ENCODE assay signal across 24 cellular contexts in the genomic region with DNA sequence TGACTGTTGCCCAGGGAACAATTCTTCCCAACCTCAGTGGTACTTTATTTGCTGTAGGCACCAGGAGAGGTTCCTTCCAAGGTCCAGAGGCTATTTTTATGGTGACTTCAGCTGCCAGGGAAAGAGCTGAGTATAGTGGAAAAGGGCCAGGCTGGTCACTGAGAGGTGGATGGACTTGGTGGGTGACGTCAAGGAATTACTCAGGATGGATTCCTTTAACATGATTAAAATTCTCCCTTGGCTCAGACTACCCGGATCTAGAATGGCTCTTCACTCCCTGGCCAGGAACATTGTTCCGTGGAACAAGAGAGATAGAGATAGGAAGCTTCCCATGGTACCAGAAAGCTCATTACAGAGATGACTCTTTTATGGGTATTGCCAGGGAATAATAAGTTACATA. TPM values are rescaled to one million over a fixed set of nuclear protein-coding genes. Genes with fewer than 3 reads are reported as not detected.
DNase-seq lines count a peak whose midpoint lies in the region; ATAC-seq, FAIRE-seq and TF ChIP-seq lines count a peak whose summit lies in the region.
"Had no signal": no experiment of that assay in that cellular context is flagged by ENCODE, and none has a peak within 500 bp of the region (broad histone marks: within the 10 kb centered on the region; RNA-seq: fewer than 3 reads in every experiment).

No MANE protein-coding gene starts in this region.

- no peaks in the 10 kb centered on the region for H3K9me3 Mint-ChIP-seq in glutamatergic neuron (ENCODE audit: unreplicated experiment)
- H3K9me3 Mint-ChIP-seq: activated CD4-positive, alpha-beta T cell treated with anti-CD3 and anti-CD28 coated beads, Interleukin-2, amount 10 ng/mL, durations not matched to agents 24 days and 14 days; activated naive CD4-positive, alpha-beta T cell treated with anti-CD3 and anti-CD28 coated beads, Interleukin-2, amount 50 U/mL, for 72 hours had no signal

- peak in 6 of 8 donors; percentile 81 to 98 (median 94) for ATAC-seq in heart right ventricle
- ATAC-seq in Right ventricle myocardium inferior: no peak
- peak; percentile 98 for ATAC-seq in thoracic aorta (ENCODE audit: insufficient number of reproducible peaks, low FRiP score, low read depth)
- no peak for ATAC-seq in HG02763 (IDR thresholded peaks at IDR 0.05; ENCODE audit: unreplicated experiment)
- ATAC-seq: activated naive CD4-positive, alpha-beta T cell treated with anti-CD3 and anti-CD28 coated beads, Interleukin-2, amount 50 U/mL, for 72 hours; stimulated activated naive CD8-positive, alpha-beta T cell treated with anti-CD3 and anti-CD28 coated beads, Interleukin-15, Interleukin-2, amounts not matched to agents 100 U/mL and 50 U/mL, for 24 hours had no signal

- H3K27ac ChIP-seq in heart right ventricle (peak overlapping the region in 3 of 10 donors; percentile 26 to 63 (median 61)), thoracic aorta (peak overlapping the region in 1 of 2 donors; percentile 62)
- H3K27ac ChIP-seq: KMS-11, parathyroid adenoma had no signal

- no peaks in the 10 kb centered on the region for H3K27me3 Mint-ChIP-seq in glutamatergic neuron (ENCODE audit: unreplicated experiment)

- H3K27me3 ChIP-seq in heart right ventricle (peaks cover 0 to 39% (median 24%) of the 10 kb centered on the region in 7 donors), thoracic aorta (replicated peaks; ENCODE audit: insufficient read depth) (no peaks in the 10 kb centered on the region)

- WGBS in heart right ventricle, 2 donors: 46 to 56% methylated on average over 3 of the region's 3 CpGs

- H3K9me3 ChIP-seq in heart right ventricle (no peaks in the 10 kb centered on the region), thoracic aorta (no peaks in the 10 kb centered on the region)

- no peak overlapping the region for H3K27ac Mint-ChIP-seq in glutamatergic neuron (ENCODE audit: unreplicated experiment)
- H3K27ac Mint-ChIP-seq: activated CD4-positive, alpha-beta T cell treated with anti-CD3 and anti-CD28 coated beads, Interleukin-2, amount 10 ng/mL, durations not matched to agents 24 days and 14 days; activated naive CD4-positive, alpha-beta T cell treated with anti-CD3 and anti-CD28 coated beads, Interleukin-2, amount 50 U/mL, for 72 hours had no signal

- H3K4me3 ChIP-seq in heart right ventricle: no peak overlapping the region
- H3K4me3 ChIP-seq in fibroblast of mammary gland (ENCODE audit: control insufficient read depth, low read depth, low read length): no peak overlapping the region
- H3K4me3 ChIP-seq in thoracic aorta: no peak overlapping the region

- H3K36me3 Mint-ChIP-seq in glutamatergic neuron (ENCODE audit: unreplicated experiment): no peaks in the 10 kb centered on the region

- no peaks in the 10 kb centered on the region for H3K4me1 Mint-ChIP-seq in glutamatergic neuron (ENCODE audit: low read depth, unreplicated experiment)

- H3K36me3 ChIP-seq in heart right ventricle (no peaks in the 10 kb centered on the region), thoracic aorta (no peaks in the 10 kb centered on the region)

- H3K4me3 Mint-ChIP-seq in glutamatergic neuron (ENCODE audit: unreplicated experiment): no peak overlapping the region
- H3K4me3 Mint-ChIP-seq: activated CD4-positive, alpha-beta T cell treated with anti-CD3 and anti-CD28 coated beads, Interleukin-2, amount 10 ng/mL, durations not matched to agents 24 days and 14 days had no signal

- TF ChIP-seq CTCF in heart right ventricle (IDR thresholded peaks at IDR 0.05) (no peak), fibroblast of mammary gland (conservative IDR thresholded peaks at IDR 0.05; ENCODE audit: control insufficient read depth, insufficient read depth, low read depth, low read length) (no peak), thoracic aorta (IDR thresholded peaks at IDR 0.05) (no peak), glutamatergic neuron (IDR thresholded peaks at IDR 0.05; ENCODE audit: partially characterized antibody, unreplicated experiment) (no peak)

- H3K4me1 ChIP-seq in heart right ventricle: peaks cover 0 to 8% (median 0%) of the 10 kb centered on the region in 9 donors
- peaks cover 6 to 10% of the 10 kb centered on the region in 2 donors for H3K4me1 ChIP-seq in thoracic aorta (ENCODE audit: control insufficient read depth in 1 of 2, low read depth in 2 of 2)
- H3K4me1 ChIP-seq: parathyroid adenoma had no signal

- no peak for DNase-seq in heart right ventricle
- no peak for DNase-seq in Right ventricle myocardium inferior (ENCODE audit: missing footprints)
- DNase-seq in RCC 7860 (ENCODE audit: low spot score): peak; percentile 30
- DNase-seq in fibroblast of mammary gland (ENCODE audit: low read depth): peak; percentile 85
- DNase-seq in thoracic aorta (ENCODE audit: low spot score): no peak
- no peak for DNase-seq in glutamatergic neuron
- DNase-seq in mucosa of gallbladder (ENCODE audit: low spot score): no peak
- DNase-seq: activated CD4-positive, alpha-beta T cell treated with anti-CD3 and anti-CD28 coated beads, Interleukin-2, amount 10 ng/mL, durations not matched to agents 24 days and 14 days; Calu3; head of caudate nucleus; NCI-H1436 treated with DMSO at 0.1 percent for 48 hours; NCI-H446; stimulated activated CD4-positive, alpha-beta T cell treated with anti-CD3 and anti-CD28 coated beads, Interleukin-12 subunit alpha, Interleukin-12 subunit beta, amount 100 ng/mL, for 4 hours; stimulated activated naive CD8-positive, alpha-beta T cell treated with anti-CD3 and anti-CD28 coated beads, Interleukin-15, Interleukin-2, amounts not matched to agents 100 U/mL and 50 U/mL, for 24 hours; T-helper 9 cell had no signal

- FAIRE-seq in RCC 7860 (lab: Jason Lieb, UNC): no peak
- FAIRE-seq: endometrium, GM19239 had no signal

- intact Hi-C loops in heart right ventricle (cut with DNase I) (no loop called here), Right ventricle myocardium inferior (cut with DNase I) (no loop called here)

RNA-seq across cellular contexts. Expression of gene CALCA, which starts 8.7 kb away (rescaled TPM):
- total RNA-seq in heart right ventricle (1 to 10 TPM in 1 of 10 donors, under 1 TPM in 3, not detected in 6; 0.34 to 9.9 (median 0.65) TPM), Right ventricle myocardium inferior (not detected), thoracic aorta (1 to 10 TPM in 1 of 2 donors, not detected in 1; 3.1 TPM), glutamatergic neuron (ENCODE audit: unreplicated experiment) (not detected), mucosa of gallbladder (not detected)
- polyA plus RNA-seq in heart right ventricle: 1 to 10 TPM in 1 of 2 donors, not detected in 1; 1.1 TPM
- total RNA-seq: activated CD4-positive, alpha-beta T cell treated with anti-CD3 and anti-CD28 coated beads, Interleukin-2, amount 10 ng/mL, durations not matched to agents 24 days and 14 days; activated naive CD4-positive, alpha-beta T cell treated with anti-CD3 and anti-CD28 coated beads, Interleukin-2, amount 50 U/mL, for 72 hours; Calu3; SK-MEL-5; urinary bladder had no signal
- polyA plus RNA-seq: AG04450 had no signal

Comparison
In these comparisons a context has a peak if more than half of its experiments do, and no peak if none do; other contexts are left out.
1. ATAC-seq: peak in heart right ventricle (6 of 8) and thoracic aorta (single experiment); none in Right ventricle myocardium inferior (single experiment) and HG02763 (single experiment).
2. DNase-seq: peak in RCC 7860 (single experiment) and fibroblast of mammary gland (single experiment); none in heart right ventricle (0 of 2), Right ventricle myocardium inferior (single experiment), thoracic aorta (single experiment), glutamatergic neuron (single experiment) and mucosa of gallbladder (single experiment).